Comparison of ENCODE assay signal across 14 cellular contexts in the genomic region with DNA sequence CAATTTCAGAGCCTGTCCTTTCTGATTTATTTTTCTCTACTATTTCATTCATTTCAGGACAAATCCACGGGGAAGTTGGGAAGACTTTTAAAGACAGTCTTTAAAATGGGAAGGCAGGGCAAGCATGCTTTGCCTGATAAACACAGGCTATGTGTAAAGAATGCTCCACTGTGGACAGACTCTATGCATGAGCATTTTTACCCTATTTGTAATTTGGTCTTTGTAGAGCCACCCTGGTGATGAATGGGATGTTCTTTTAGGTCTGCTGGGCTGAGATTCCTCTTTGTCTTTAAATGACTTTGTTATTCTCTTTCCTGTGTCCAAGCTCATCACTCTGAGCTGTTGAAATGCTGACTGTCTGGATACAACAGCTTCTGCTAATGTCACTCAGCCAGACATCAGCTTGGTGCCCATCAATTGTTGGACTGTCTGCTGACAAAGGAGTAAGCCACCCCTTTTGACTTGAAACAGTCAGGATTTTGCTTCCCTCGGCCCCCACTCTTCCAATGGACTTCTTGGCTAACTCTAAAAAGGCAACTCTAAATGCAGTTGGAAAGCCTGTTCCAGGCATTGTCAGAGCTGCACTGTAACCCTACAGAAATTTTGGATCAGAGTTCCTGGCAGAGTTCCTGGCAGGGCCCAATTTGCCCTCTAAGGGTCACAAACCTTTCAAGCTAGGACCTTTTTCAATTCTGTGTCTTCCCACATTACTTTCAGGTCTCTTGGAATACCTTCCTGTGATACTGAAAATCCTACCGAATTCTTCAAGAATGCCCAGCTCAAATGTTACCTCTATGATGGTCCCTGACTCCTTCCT. TPM values are rescaled to one million over a fixed set of nuclear protein-coding genes. Genes with fewer than 3 reads are reported as not detected.
A peak's percentile ranks its signal among the peaks of the same experiment; 100 is the strongest.
DNase-seq lines count a peak whose midpoint lies in the region; ATAC-seq and TF ChIP-seq lines count a peak whose summit lies in the region.
"Had no signal": no experiment of that assay in that cellular context is flagged by ENCODE, and none has a peak within 500 bp of the region (broad histone marks: within the 10 kb centered on the region; RNA-seq: fewer than 3 reads in every experiment).

No MANE protein-coding gene starts in this region.

- no peaks in the 10 kb centered on the region for H3K4me1 Mint-ChIP-seq in activated CD4-positive, alpha-beta T cell treated with anti-CD3 and anti-CD28 coated beads for 36 hours

- POLR2A ChIA-PET in SK-N-SH (lab: Yijun Ruan, JAX), result no interaction called here
- POLR2A ChIA-PET in activated CD4-positive, alpha-beta T cell treated with anti-CD3 and anti-CD28 coated beads for 36 hours (lab: Charles Lee), result no interaction called here

- H3K9me3 Mint-ChIP-seq in activated CD4-positive, alpha-beta T cell treated with anti-CD3 and anti-CD28 coated beads for 36 hours (ENCODE audit: low read depth), result no peaks in the 10 kb centered on the region

- no peak overlapping the region for H2AFZ ChIP-seq in SK-N-SH (ENCODE audit: low read depth)

- no peak overlapping the region for H3K4me3 Mint-ChIP-seq in activated CD4-positive, alpha-beta T cell treated with anti-CD3 and anti-CD28 coated beads for 36 hours

- no peaks in the 10 kb centered on the region for H3K79me2 ChIP-seq in SK-N-SH (ENCODE audit: insufficient read depth)

- no peak for TF ChIP-seq EP300 in SK-N-SH (IDR thresholded peaks at IDR 0.05; ENCODE audit: borderline replicate concordance in 1 of 2, low read depth in 1 of 2, low read length in 1 of 2)

- H3K4me1 ChIP-seq in right cardiac atrium (ENCODE audit: control insufficient read depth, insufficient read depth, low read length) (peaks cover 3% of the 10 kb centered on the region), SK-N-SH (ENCODE audit: control insufficient read depth in 1 of 2, insufficient read depth in 2 of 2, low read depth in 1 of 2, low read length in 1 of 2) (peaks cover 0 to 17% of the 10 kb centered on the region in 2 experiments; a peak in 2 of 4 replicates)

- DNase-seq in NCI-H2227 (lab: John Stamatoyannopoulos, UW; ENCODE audit: unreplicated experiment) (peak; percentile 24), dorsolateral prefrontal cortex (peak in 1 of 10 donors; percentile 57), right cardiac atrium (no peak), pons (ENCODE audit: low spot score) (peak; percentile 90), SK-N-SH (no peak), ureter (ENCODE audit: low spot score) (no peak)
- no peak for DNase-seq in activated CD4-positive, alpha-beta T cell treated with anti-CD3 and anti-CD28 coated beads for 36 hours
- DNase-seq: GOT3, NCI-H1694, NCI-H2081 treated with DMSO at 0.1 percent for 48 hours, NCI-H226, NCI-H82, SHP77 treated with DMSO at 0.1 percent for 48 hours had no signal

- no peak overlapping the region for H3K9ac ChIP-seq in SK-N-SH

- no peaks in the 10 kb centered on the region for H3K36me3 ChIP-seq in SK-N-SH (replicated peaks in 1 of 2; ENCODE audit: control insufficient read depth in 1 of 2, insufficient read depth in 2 of 2, low read length in 1 of 2)

- ATAC-seq in right cardiac atrium, result peak; percentile 36 to 41
- no peak for ATAC-seq in activated CD4-positive, alpha-beta T cell treated with anti-CD3 and anti-CD28 coated beads for 36 hours

- H3K27me3 ChIP-seq in dorsolateral prefrontal cortex (no peaks in the 10 kb centered on the region), right cardiac atrium (ENCODE audit: control insufficient read depth, insufficient read depth) (no peaks in the 10 kb centered on the region), SK-N-SH (ENCODE audit: insufficient read depth) (no peaks in the 10 kb centered on the region)

- H3K27me3 Mint-ChIP-seq in activated CD4-positive, alpha-beta T cell treated with anti-CD3 and anti-CD28 coated beads for 36 hours, result no peaks in the 10 kb centered on the region

- CTCF ChIA-PET in SK-N-SH (lab: Yijun Ruan, JAX), result no interaction called here
- CTCF ChIA-PET in activated CD4-positive, alpha-beta T cell treated with anti-CD3 and anti-CD28 coated beads for 36 hours (lab: Charles Lee), result interaction anchor here (0.6 to 1.0 kb wide), 2 partner anchors 11 to 238 kb away, joined by 3 to 4 read pairs; no protein-coding TSS in a partner anchor

- H3K27ac ChIP-seq in dorsolateral prefrontal cortex (peak overlapping the region in 38 of 59 donors; percentile 2 to 78 (median 44)), right cardiac atrium (ENCODE audit: low read length) (no peak overlapping the region), SK-N-SH (ENCODE audit: low read depth in 2 of 2, low read length in 1 of 2) (peak overlapping the region in 1 of 2 experiments; percentile 60; a peak in 2 of 4 replicates)
- H3K27ac ChIP-seq: C4-2B had no signal

- intact Hi-C loops in dorsolateral prefrontal cortex (cut with DNase I), result no loop called here
- intact Hi-C loops in right cardiac atrium (cut with DNase I), result no loop called here
- intact Hi-C loops in activated CD4-positive, alpha-beta T cell treated with anti-CD3 and anti-CD28 coated beads for 36 hours (cut with DNase I, micrococcal nuclease), result no loop called here

- TF ChIP-seq RAD21 in SK-N-SH (IDR thresholded peaks at IDR 0.05; ENCODE audit: low read length), result no peak

- no peaks in the 10 kb centered on the region for H3F3A ChIP-seq in SK-N-SH (replicated peaks; ENCODE audit: insufficient read depth)

- H3K9me2 ChIP-seq in SK-N-SH, result no peaks in the 10 kb centered on the region

- H3K4me2 ChIP-seq in SK-N-SH, result no peak overlapping the region

- no peaks in the 10 kb centered on the region for H4K20me1 ChIP-seq in SK-N-SH (ENCODE audit: insufficient read depth)

- H3K36me3 Mint-ChIP-seq in activated CD4-positive, alpha-beta T cell treated with anti-CD3 and anti-CD28 coated beads for 36 hours (ENCODE audit: low read depth), result peaks cover 5% of the 10 kb centered on the region

- H3K4me3 ChIP-seq in dorsolateral prefrontal cortex (no peak overlapping the region), right cardiac atrium (ENCODE audit: low read length) (no peak overlapping the region), SK-N-SH (ENCODE audit: low read depth in 2 of 2, low read length in 1 of 2) (no peak overlapping the region)

- WGBS in right cardiac atrium, result 77% methylated on average over 3 of the region's 3 CpGs
- 18% methylated on average over 3 of the region's 3 CpGs for WGBS in SK-N-SH (ENCODE audit: low lambda C conversion rate)

- H3K27ac Mint-ChIP-seq in activated CD4-positive, alpha-beta T cell treated with anti-CD3 and anti-CD28 coated beads for 36 hours, result no peak overlapping the region

- TF ChIP-seq CTCF in dorsolateral prefrontal cortex (IDR thresholded peaks at IDR 0.05 in 54 of 56, conservative IDR thresholded peaks at IDR 0.05 in 2 of 56; ENCODE audit: low read depth in 1 of 56, partially characterized antibody in 56 of 56) (no peak), SK-N-SH (IDR thresholded peaks at IDR 0.05) (no peak)

- no peaks in the 10 kb centered on the region for H3K9me3 ChIP-seq in right cardiac atrium (ENCODE audit: control insufficient read depth, low read length)
- H3K9me3 ChIP-seq in SK-N-SH, result no peaks in the 10 kb centered on the region

TF ChIP-seq in SK-N-SH, 30 proteins besides CTCF, POLR2A, EP300 and RAD21:
- no peak for TF ChIP-seq GABPA (IDR thresholded peaks at IDR 0.05; ENCODE audit: low read depth)
- no peak for TF ChIP-seq FOSL2 (IDR thresholded peaks at IDR 0.05; ENCODE audit: borderline replicate concordance, low read depth)
- TF ChIP-seq, protein P1, sequence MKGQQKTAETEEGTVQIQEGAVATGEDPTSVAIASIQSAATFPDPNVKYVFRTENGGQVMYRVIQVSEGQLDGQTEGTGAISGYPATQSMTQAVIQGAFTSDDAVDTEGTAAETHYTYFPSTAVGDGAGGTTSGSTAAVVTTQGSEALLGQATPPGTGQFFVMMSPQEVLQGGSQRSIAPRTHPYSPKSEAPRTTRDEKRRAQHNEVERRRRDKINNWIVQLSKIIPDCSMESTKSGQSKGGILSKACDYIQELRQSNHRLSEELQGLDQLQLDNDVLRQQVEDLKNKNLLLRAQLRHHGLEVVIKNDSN (IDR thresholded peaks at IDR 0.05; ENCODE audit: borderline replicate concordance, low read depth), result no peak
- no peak for TF ChIP-seq RXRA (IDR thresholded peaks at IDR 0.05; ENCODE audit: borderline replicate concordance, low read depth)
- no peak for TF ChIP-seq TEAD4 (IDR thresholded peaks at IDR 0.05; ENCODE audit: borderline replicate concordance, insufficient read depth)
- no peak for TF ChIP-seq JUND (IDR thresholded peaks at IDR 0.05)
- TF ChIP-seq FOXJ3 (CRISPR knock-in tag; IDR thresholded peaks at IDR 0.05), result no peak
- no peak for TF ChIP-seq TAF1 (IDR thresholded peaks at IDR 0.05; ENCODE audit: borderline replicate concordance, low read depth, low read length)

RNA-seq across cellular contexts. Expression of a gene that starts 40.6 kb away (rescaled TPM):
- total RNA-seq in dorsolateral prefrontal cortex (100 to 1,000 TPM in 92 of 120 experiments, 10 to 100 TPM in 28; 50.4 to 146 (median 113) TPM), right cardiac atrium (100 to 1,000 TPM; 186 to 284 (median 246) TPM), ureter (53.9 TPM)
- polyA plus RNA-seq in right cardiac atrium (367 TPM), SK-N-SH (2012; rRNA removed) (21.4 and 22.9 TPM in 2 replicates)
- 36.1 and 44.5 TPM in 2 replicates for polyA plus RNA-seq in SK-N-SH (2012; cell fraction: cytosol; rRNA removed)
- 8.9 and 20.2 TPM in 2 replicates for polyA plus RNA-seq in SK-N-SH (2012; cell fraction: nucleus; rRNA removed)
- total RNA-seq in activated CD4-positive, alpha-beta T cell treated with anti-CD3 and anti-CD28 coated beads for 36 hours, result 10 to 100 TPM; 35.1 to 39.2 TPM

Comparison
In these comparisons a context has a peak if more than half of its experiments do, and no peak if none do; other contexts are left out.
1. DNase-seq: peak in NCI-H2227 (single experiment) and pons (single experiment); none in right cardiac atrium (0 of 3), SK-N-SH (single experiment), ureter (single experiment) and activated CD4-positive, alpha-beta T cell treated with anti-CD3 and anti-CD28 coated beads for 36 hours (single experiment).